ENCODE assay signal across 11 cellular contexts in the genomic region with DNA sequence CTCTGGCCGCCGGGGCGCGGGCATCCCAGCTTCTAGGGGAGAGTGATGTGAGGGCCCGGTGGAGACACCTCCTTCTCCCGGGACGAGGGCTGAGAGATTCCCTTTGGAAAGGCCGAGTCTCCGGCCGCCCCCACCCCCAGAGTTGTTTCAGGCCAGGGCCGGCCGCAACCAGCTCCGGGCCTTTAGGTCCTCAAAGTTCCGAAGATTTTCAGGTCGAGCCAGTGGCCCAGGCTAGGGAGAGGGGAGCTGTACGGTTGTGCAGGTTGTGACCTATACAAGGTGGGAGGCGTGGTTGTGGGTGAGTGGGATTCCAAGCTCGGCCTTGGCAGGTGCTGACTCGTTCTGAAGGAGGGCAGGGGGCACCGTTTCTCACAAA. TPM values are rescaled to one million over a fixed set of nuclear protein-coding genes. Genes with fewer than 3 reads are reported as not detected.
DNase-seq lines count a peak whose midpoint lies in the region; ATAC-seq and TF ChIP-seq lines count a peak whose summit lies in the region.
"Had no signal": no experiment of that assay in that cellular context is flagged by ENCODE, and none has a peak within 500 bp of the region (broad histone marks: within the 10 kb centered on the region; RNA-seq: fewer than 3 reads in every experiment).

No MANE protein-coding gene starts in this region.

- no peak for TF ChIP-seq CTCF in astrocyte of the cerebellum (IDR thresholded peaks at IDR 0.05; ENCODE audit: low read depth, low read length, missing control alignments)

- peak overlapping the region; percentile 90 for H2AFZ ChIP-seq in GM23248

- peak overlapping the region; percentile 66 for H3K4me3 ChIP-seq in GM23248
- H3K4me3 ChIP-seq in astrocyte of the cerebellum (ENCODE audit: low read depth, low read length) = peak overlapping the region; percentile 44
- peak overlapping the region; percentile 46 for H3K4me3 ChIP-seq in skeletal muscle cell (ENCODE audit: low read depth, low read length)
- H3K4me3 ChIP-seq: SJSA1 had no signal

- no peaks in the 10 kb centered on the region for H3K36me3 ChIP-seq in GM23248 (ENCODE audit: low read depth)
- H3K36me3 ChIP-seq: SJSA1 had no signal

- H3K9me3 ChIP-seq in GM23248 (ENCODE audit: low read depth) = no peaks in the 10 kb centered on the region
- H3K9me3 ChIP-seq: SJSA1 had no signal

- H3K27me3 ChIP-seq in GM23248 (replicated peaks; ENCODE audit: insufficient read depth) = 0 out of 2 replicates have a peak, but pooled peaks cover 10% of the 10 kb centered on the region

- no peaks in the 10 kb centered on the region for H3K9me2 ChIP-seq in GM23248 (ENCODE audit: insufficient read depth)

- in situ Hi-C loops in GM23248 (cut with MboI) = no loop called here
- in situ Hi-C loops in astrocyte of the cerebellum (cut with HindIII; ENCODE audit: low sequenced_read_pairs) = no loop called here

- no peak for ATAC-seq in HG03139 (IDR thresholded peaks at IDR 0.05; ENCODE audit: unreplicated experiment)
- ATAC-seq in GM18873 (IDR thresholded peaks at IDR 0.05; ENCODE audit: low FRiP score, unreplicated experiment) = no peak
- ATAC-seq: activated CD8-positive, alpha-beta T cell treated with anti-CD3 and anti-CD28 coated beads for 36 hours had no signal

- DNase-seq in GM23248 = no peak
- DNase-seq in astrocyte of the cerebellum (ENCODE audit: low read depth) = no peak
- DNase-seq in islet precursor cell = peak; percentile 75
- DNase-seq in skeletal muscle cell (ENCODE audit: low read depth) = no peak
- DNase-seq in COR-L47 (lab: John Stamatoyannopoulos, UW) = no peak
- DNase-seq in activated CD4-positive, alpha-beta T cell treated with anti-CD3 and anti-CD28 coated beads, Interleukin-2, amount 50 U/mL, for 4 hours = no peak
- DNase-seq: activated CD8-positive, alpha-beta T cell treated with anti-CD3 and anti-CD28 coated beads for 36 hours had no signal

- no peaks in the 10 kb centered on the region; the same call in 1 of the 2 replicates for H3K4me1 ChIP-seq in GM23248 (ENCODE audit: insufficient read depth)

- H3F3A ChIP-seq in GM23248 (ENCODE audit: insufficient read depth) = 0 out of 2 replicates have a peak, but pooled peaks cover 4% of the 10 kb centered on the region

- H3K9ac ChIP-seq in GM23248 = peak overlapping the region; percentile 36; the same call in 1 of the 2 replicates

- no peaks in the 10 kb centered on the region for H3K79me2 ChIP-seq in GM23248 (ENCODE audit: insufficient read depth)

- H3K27ac ChIP-seq in GM23248 = no peak overlapping the region
- H3K27ac ChIP-seq: SJSA1 had no signal

- 42 to 46% methylated on average over 14 to 19 of the region's 20 CpGs for WGBS in GM23248 (ENCODE audit: low coverage in 1 of 2, low lambda C conversion rate in 2 of 2, missing lambda C conversion rate in 2 of 2), 2 experiments

- H4K20me1 ChIP-seq in GM23248 (ENCODE audit: insufficient read depth) = no peaks in the 10 kb centered on the region

- peak overlapping the region; percentile 86 for H3K4me2 ChIP-seq in GM23248 (ENCODE audit: unreplicated experiment)

RNA-seq across cellular contexts. Expression of gene ANKRD33, which starts 18.4 kb away (rescaled TPM):
- not detected in 2 replicates for total RNA-seq in GM23248 (2014; rRNA removed; shearing (Covaris generic))
- not detected in 2 replicates for polyA plus RNA-seq in GM23248 (2016; fragmentation: Nextera tagmentation; extraction: Ambion mirVana)
- total RNA-seq: activated CD8-positive, alpha-beta T cell treated with anti-CD3 and anti-CD28 coated beads for 36 hours; renal cortical epithelial cell; SJSA1 had no signal

RNA-seq across cellular contexts. Expression of gene FIGNL2, which starts 21.0 kb away (rescaled TPM):
- 0.32 and 0.76 TPM in 2 replicates for total RNA-seq in GM23248 (2014; rRNA removed; shearing (Covaris generic))
- 0.13 and 0.23 TPM in 2 replicates for polyA plus RNA-seq in GM23248 (2016; fragmentation: Nextera tagmentation; extraction: Ambion mirVana)
- total RNA-seq: SJSA1 had no signal

RNA-seq across cellular contexts. Expression of gene ACVRL1, which starts 37.8 kb away (rescaled TPM):
- 67.4 and 114 TPM in 2 replicates for total RNA-seq in GM23248 (2014; rRNA removed; shearing (Covaris generic))
- 18.9 and 19.1 TPM in 2 replicates for polyA plus RNA-seq in GM23248 (2016; fragmentation: Nextera tagmentation; extraction: Ambion mirVana)
- total RNA-seq: activated CD8-positive, alpha-beta T cell treated with anti-CD3 and anti-CD28 coated beads for 36 hours had no signal
